Comparison of ENCODE assay signal across 8 cellular contexts in genomic region chr13:19780753-19781418, GRCh38. TPM values are rescaled to one million over a fixed set of nuclear protein-coding genes. Genes with fewer than 3 reads are reported as not detected.
A peak's percentile ranks its signal among the peaks of the same experiment; 100 is the strongest.
DNase-seq lines count a peak whose midpoint lies in the region; ATAC-seq and TF ChIP-seq lines count a peak whose summit lies in the region.
"Not testable (repeated sequence)": the region's sequence is repeated elsewhere in the genome, so short reads cannot be mapped to it uniquely, and the experiment has no call there.

No MANE protein-coding gene starts in this region.

- peak overlapping the region; percentile 68 for H3K4me3 ChIP-seq in BJ (ENCODE audit: low read depth, low read length)
- H3K4me3 ChIP-seq in HUES48 (ENCODE audit: low read depth, low read length) = peak overlapping the region; percentile 97
- H3K4me3 ChIP-seq in epithelial cell of esophagus (ENCODE audit: low read length) = peak overlapping the region; percentile 79
- H3K4me3 ChIP-seq in kidney epithelial cell (ENCODE audit: low read depth, low read length) = peak overlapping the region; percentile 75
- peak overlapping the region; percentile 86 for H3K4me3 ChIP-seq in suprapubic skin

- H3K27me3 Mint-ChIP-seq in T-helper 1 cell treated with Interleukin-12 subunit alpha and Interleukin-12 subunit beta and Interleukin-4 antibody, amounts not matched to agents 30 μg/mL and 1 μg/mL, for 36 hours (ENCODE audit: low read depth); activated naive CD8-positive, alpha-beta T cell treated with anti-CD3 and anti-CD28 coated beads, Interleukin-2, amount 10 ng/mL, durations not matched to agents 7 days and 5 days; osteocyte (ENCODE audit: unreplicated experiment): not testable (repeated sequence)

- not testable (repeated sequence) for H3K4me1 ChIP-seq in HUES48 (ENCODE audit: control insufficient read depth, insufficient read depth, low read length)
- peaks cover 10% of the 10 kb centered on the region for H3K4me1 ChIP-seq in suprapubic skin

- TF ChIP-seq EP300 in suprapubic skin (IDR thresholded peaks at IDR 0.05) = not testable (repeated sequence)

- not testable (repeated sequence) for H3K27me3 ChIP-seq in BJ (ENCODE audit: control insufficient read depth, insufficient read depth, low read length); HUES48 (ENCODE audit: control insufficient read depth, insufficient read depth, low read length); kidney epithelial cell (ENCODE audit: control insufficient read depth, insufficient read depth, low read length); suprapubic skin

- TF ChIP-seq CTCF in BJ (IDR thresholded peaks at IDR 0.05; ENCODE audit: insufficient read depth, low read depth, low read length); epithelial cell of esophagus (IDR thresholded peaks at IDR 0.05; ENCODE audit: insufficient read depth, low read depth, low read length, missing control alignments); kidney epithelial cell (IDR thresholded peaks at IDR 0.05; ENCODE audit: insufficient read depth, low read length, poor library complexity, severe bottlenecking); osteocyte (IDR thresholded peaks at IDR 0.05); suprapubic skin (IDR thresholded peaks at IDR 0.05): not testable (repeated sequence)

- TF ChIP-seq POLR2A in suprapubic skin (IDR thresholded peaks at IDR 0.05) = not testable (repeated sequence)

- H3K27ac ChIP-seq in HUES48 (ENCODE audit: low read depth, low read length) = peak overlapping the region; percentile 61
- not testable (repeated sequence) for H3K27ac ChIP-seq in suprapubic skin

- H3K9me3 ChIP-seq in HUES48 (ENCODE audit: control insufficient read depth, insufficient read depth, low read length); suprapubic skin: not testable (repeated sequence)

- H3K9me3 Mint-ChIP-seq in T-helper 1 cell treated with Interleukin-12 subunit alpha and Interleukin-12 subunit beta and Interleukin-4 antibody, amounts not matched to agents 30 μg/mL and 1 μg/mL, for 36 hours; activated naive CD8-positive, alpha-beta T cell treated with anti-CD3 and anti-CD28 coated beads, Interleukin-2, amount 10 ng/mL, durations not matched to agents 7 days and 5 days; osteocyte (ENCODE audit: unreplicated experiment): not testable (repeated sequence)

- POLR2A ChIA-PET in BJ (lab: Charles Lee) = not testable (repeated sequence)
- POLR2A ChIA-PET in activated naive CD8-positive, alpha-beta T cell treated with anti-CD3 and anti-CD28 coated beads, Interleukin-2, amount 10 ng/mL, durations not matched to agents 7 days and 5 days (lab: Charles Lee) = interaction anchor here (0.8 to 3.1 kb wide), 6 partner anchors 9 to 338 kb away, joined by 3 to 50 read pairs (median 6); partner anchors contain the start of genes MPHOSPH8 and ZMYM5

- CTCF ChIA-PET in BJ (lab: Yijun Ruan, JAX) = interaction anchor here (0.6 kb wide), 1 partner anchor 72 kb away, joined by 3 read pairs; no protein-coding TSS in a partner anchor

- not testable (repeated sequence) for H3K9ac ChIP-seq in HUES48 (ENCODE audit: low read depth, low read length)

- H3K36me3 ChIP-seq in BJ (ENCODE audit: control insufficient read depth, insufficient read depth, low read length); kidney epithelial cell (ENCODE audit: control insufficient read depth, insufficient read depth, low read length); suprapubic skin: not testable (repeated sequence)
- H3K36me3 ChIP-seq in HUES48 (ENCODE audit: control insufficient read depth, insufficient read depth, low read length) = peaks cover 14% of the 10 kb centered on the region; the same call in 1 of the 2 replicates

- 93% methylated on average over 22 of the region's 22 CpGs for WGBS in suprapubic skin

- ATAC-seq in activated naive CD8-positive, alpha-beta T cell treated with anti-CD3 and anti-CD28 coated beads, Interleukin-2, amount 10 ng/mL, durations not matched to agents 7 days and 5 days (ENCODE audit: low read depth) = not testable (repeated sequence)

- peak overlapping the region; percentile 49 for H3K27ac Mint-ChIP-seq in T-helper 1 cell treated with Interleukin-12 subunit alpha and Interleukin-12 subunit beta and Interleukin-4 antibody, amounts not matched to agents 30 μg/mL and 1 μg/mL, for 36 hours
- not testable (repeated sequence) for H3K27ac Mint-ChIP-seq in activated naive CD8-positive, alpha-beta T cell treated with anti-CD3 and anti-CD28 coated beads, Interleukin-2, amount 10 ng/mL, durations not matched to agents 7 days and 5 days; osteocyte (ENCODE audit: unreplicated experiment)

- DNase-seq in BJ (ENCODE audit: low read depth); activated naive CD8-positive, alpha-beta T cell treated with anti-CD3 and anti-CD28 coated beads, Interleukin-2, amount 10 ng/mL, durations not matched to agents 7 days and 5 days; epithelial cell of esophagus (ENCODE audit: low read depth); kidney epithelial cell (ENCODE audit: low read depth); osteocyte (ENCODE audit: extremely low spot score, unreplicated experiment); suprapubic skin (ENCODE audit: low spot score in 2 of 2): not testable (repeated sequence)

- H3K36me3 Mint-ChIP-seq in T-helper 1 cell treated with Interleukin-12 subunit alpha and Interleukin-12 subunit beta and Interleukin-4 antibody, amounts not matched to agents 30 μg/mL and 1 μg/mL, for 36 hours (ENCODE audit: low read depth) = peaks cover 14% of the 10 kb centered on the region
- H3K36me3 Mint-ChIP-seq in activated naive CD8-positive, alpha-beta T cell treated with anti-CD3 and anti-CD28 coated beads, Interleukin-2, amount 10 ng/mL, durations not matched to agents 7 days and 5 days = peaks cover 11% of the 10 kb centered on the region
- H3K36me3 Mint-ChIP-seq in osteocyte (ENCODE audit: unreplicated experiment) = not testable (repeated sequence)

- H3K4me3 Mint-ChIP-seq in T-helper 1 cell treated with Interleukin-12 subunit alpha and Interleukin-12 subunit beta and Interleukin-4 antibody, amounts not matched to agents 30 μg/mL and 1 μg/mL, for 36 hours = peak overlapping the region; percentile 95
- H3K4me3 Mint-ChIP-seq in activated naive CD8-positive, alpha-beta T cell treated with anti-CD3 and anti-CD28 coated beads, Interleukin-2, amount 10 ng/mL, durations not matched to agents 7 days and 5 days = peak overlapping the region; percentile 95
- peak overlapping the region; percentile 96 for H3K4me3 Mint-ChIP-seq in osteocyte (ENCODE audit: unreplicated experiment)

- not testable (repeated sequence) for H3K4me1 Mint-ChIP-seq in T-helper 1 cell treated with Interleukin-12 subunit alpha and Interleukin-12 subunit beta and Interleukin-4 antibody, amounts not matched to agents 30 μg/mL and 1 μg/mL, for 36 hours (ENCODE audit: low read depth); activated naive CD8-positive, alpha-beta T cell treated with anti-CD3 and anti-CD28 coated beads, Interleukin-2, amount 10 ng/mL, durations not matched to agents 7 days and 5 days; osteocyte (ENCODE audit: unreplicated experiment)

RNA-seq across cellular contexts. Expression of gene PSPC1, which starts 1.9 kb away (rescaled TPM):
- 27.9 and 28.8 TPM in 2 replicates for polyA plus RNA-seq in BJ (2011; rRNA removed)
- 23.0 and 33.6 TPM in 2 replicates for polyA minus RNA-seq in BJ (2011; rRNA and poly(A)+ RNA removed)
- total RNA-seq in activated naive CD8-positive, alpha-beta T cell treated with anti-CD3 and anti-CD28 coated beads, Interleukin-2, amount 10 ng/mL, durations not matched to agents 7 days and 5 days = 10 to 100 TPM; 75.6 to 80.3 TPM
- total RNA-seq in kidney epithelial cell (42.3 and 57.2 TPM in 2 replicates), osteocyte (59.4 and 62.8 TPM in 2 replicates), suprapubic skin (10 to 100 TPM; 30.3 to 63.2 (median 38.8) TPM)
